In genomic region chr5:166347051-166347450, GRCh38 we compare ENCODE assay signal across 22 cellular contexts.
"Had no signal": no experiment of that assay in that cellular context is flagged by ENCODE, and none has a peak within 500 bp of the region (broad histone marks: within the 10 kb centered on the region; RNA-seq: fewer than 3 reads in every experiment).

No MANE protein-coding gene starts in this region.

- H3K4me1 Mint-ChIP-seq: IgD-negative memory B cell had no signal

- H3K4me3 Mint-ChIP-seq: IgD-negative memory B cell had no signal

- H3K36me3 Mint-ChIP-seq: IgD-negative memory B cell had no signal

- H3K27ac Mint-ChIP-seq: IgD-negative memory B cell had no signal

- H3K27me3 Mint-ChIP-seq: IgD-negative memory B cell had no signal

- DNase-seq: Kasumi-1; MM.1S; MV-4-11; NCI-H1048; NCI-H1105 treated with DMSO at 0.1 percent for 48 hours; NCI-H1417 treated with DMSO at 0.1 percent for 48 hours; NCI-H146; NCI-H1694 treated with DMSO at 0.1 percent for 48 hours; NCI-H1930; NCI-H2171; NCI-H226; NCI-H446; NCI-H510A; NCI-H82; NK-92 treated with Interleukin-12 subunit alpha and Interleukin-12 subunit beta, amount 100 ng/mL, for 24 hours; PC-3; SHP77; SK-N-SH; SW 1271 had no signal

- ATAC-seq: K562, Panc1, PC-3 had no signal
